In genomic region chr20:21172626-21173025, GRCh38 we compare ENCODE assay signal across 27 cellular contexts.
"Had no signal": no experiment of that assay in that cellular context is flagged by ENCODE, and none has a peak within 500 bp of the region (broad histone marks: within the 10 kb centered on the region; RNA-seq: fewer than 3 reads in every experiment).

No MANE protein-coding gene starts in this region.

- H3K27ac Mint-ChIP-seq: activated CD4-positive, alpha-beta memory T cell treated with anti-CD3 and anti-CD28 coated beads, Interleukin-2, amount 10 ng/mL, durations not matched to agents 7 days and 5 days; activated CD4-positive, alpha-beta T cell treated with anti-CD3 and anti-CD28 coated beads, Interleukin-2, amount 10 ng/mL, durations not matched to agents 7 days and 5 days; activated naive CD8-positive, alpha-beta T cell; activated T-helper 17 cell treated with anti-CD3 and anti-CD28 coated beads, Interleukin-2, amount 50 U/mL, for 72 hours; effector memory CD8-positive, alpha-beta T cell; WTC11 had no signal

- H3K4me1 Mint-ChIP-seq: activated T-helper 17 cell treated with anti-CD3 and anti-CD28 coated beads, Interleukin-2, amount 50 U/mL, for 72 hours had no signal

- ATAC-seq: activated T-cell treated with anti-CD3 and anti-CD28 coated beads, Interleukin-2, amount 50 U/mL, for 4 hours; activated T-helper 17 cell treated with anti-CD3 and anti-CD28 coated beads, Interleukin-2, amount 50 U/mL, for 72 hours; body of pancreas; effector memory CD8-positive, alpha-beta T cell; gastroesophageal sphincter; WTC11 had no signal

- H3K4me3 ChIP-seq: body of pancreas, esophagus muscularis mucosa, gastroesophageal sphincter had no signal

- H3K4me3 Mint-ChIP-seq: activated CD4-positive, alpha-beta memory T cell treated with anti-CD3 and anti-CD28 coated beads, Interleukin-2, amount 10 ng/mL, durations not matched to agents 7 days and 5 days; activated CD4-positive, alpha-beta T cell treated with anti-CD3 and anti-CD28 coated beads, Interleukin-2, amount 10 ng/mL, durations not matched to agents 7 days and 5 days; activated naive CD8-positive, alpha-beta T cell; activated T-cell treated with anti-CD3 and anti-CD28 coated beads, Interleukin-2, amount 50 U/mL, for 4 hours; activated T-helper 17 cell treated with anti-CD3 and anti-CD28 coated beads, Interleukin-2, amount 50 U/mL, for 72 hours; effector memory CD8-positive, alpha-beta T cell; WTC11 had no signal

- H3K9me3 Mint-ChIP-seq: effector memory CD8-positive, alpha-beta T cell had no signal

- H3K27me3 Mint-ChIP-seq: activated CD4-positive, alpha-beta memory T cell treated with anti-CD3 and anti-CD28 coated beads, Interleukin-2, amount 10 ng/mL, durations not matched to agents 7 days and 5 days; activated CD4-positive, alpha-beta T cell treated with anti-CD3 and anti-CD28 coated beads, Interleukin-2, amount 10 ng/mL, durations not matched to agents 7 days and 5 days; activated naive CD8-positive, alpha-beta T cell; activated T-helper 17 cell treated with anti-CD3 and anti-CD28 coated beads, Interleukin-2, amount 50 U/mL, for 72 hours; effector memory CD8-positive, alpha-beta T cell had no signal

- DNase-seq: activated CD4-positive, alpha-beta memory T cell treated with anti-CD3 and anti-CD28 coated beads, Interleukin-2, amount 10 ng/mL, durations not matched to agents 7 days and 5 days; activated CD4-positive, alpha-beta T cell treated with anti-CD3 and anti-CD28 coated beads for 1 hour; activated CD4-positive, alpha-beta T cell treated with anti-CD3 and anti-CD28 coated beads for 4 hours; activated CD4-positive, alpha-beta T cell treated with anti-CD3 and anti-CD28 coated beads, Interleukin-2, amount 10 ng/mL, durations not matched to agents 7 days and 5 days; activated CD4-positive, alpha-beta T cell treated with anti-CD3 and anti-CD28 coated beads, Interleukin-2, amount 50 U/mL, for 4 hours; activated CD8-positive, alpha-beta memory T cell treated with anti-CD3 and anti-CD28 coated beads, Interleukin-2, amount 50 U/mL, for 48 hours; activated effector memory CD4-positive, alpha-beta T cell treated with Interleukin-2 at 50 U/mL for 16 hours; activated gamma-delta T cell treated with Interleukin-2 at 50 U/mL for 16 hours; activated naive CD4-positive, alpha-beta T cell treated with anti-CD3 and anti-CD28 coated beads, Interleukin-2, amount 50 U/mL, for 16 hours; activated naive CD4-positive, alpha-beta T cell treated with Interleukin-2 at 50 U/mL for 16 hours; activated T-cell treated with anti-CD3 and anti-CD28 coated beads, Interleukin-2, amount 50 U/mL, for 4 hours; amygdala; aorta; body of pancreas; caudate nucleus; cortex of kidney; dermis blood vessel endothelial cell; effector CD4-positive, alpha-beta T cell; effector memory CD8-positive, alpha-beta T cell; erythroblast; foreskin melanocyte; T-helper 2 cell had no signal

- H3K27ac ChIP-seq: body of pancreas, esophagus muscularis mucosa, gastroesophageal sphincter had no signal

- H3K4me1 ChIP-seq: body of pancreas, gastroesophageal sphincter had no signal

- H3K27me3 ChIP-seq: body of pancreas, esophagus muscularis mucosa, gastroesophageal sphincter had no signal
